16 cellular contexts compared by ENCODE assay signal in genomic region chr18:58990720-58991119, GRCh38.
DNase-seq lines count a peak whose midpoint lies in the region; ATAC-seq, FAIRE-seq and TF ChIP-seq lines count a peak whose summit lies in the region.
"Had no signal": no experiment of that assay in that cellular context is flagged by ENCODE, and none has a peak within 500 bp of the region (broad histone marks: within the 10 kb centered on the region; RNA-seq: fewer than 3 reads in every experiment).

No MANE protein-coding gene starts in this region.

- POLR2A ChIA-PET in Panc1 (lab: Charles Lee), result no interaction called here

- H3K9me3 ChIP-seq in Panc1 (ENCODE audit: control insufficient read depth, insufficient read depth, low read depth, low read length) (no peaks in the 10 kb centered on the region), skeletal muscle tissue (ENCODE audit: control insufficient read depth in 3 of 3, low read length in 3 of 3) (no peaks in the 10 kb centered on the region)

- ATAC-seq in Panc1, result no peak
- no peak for ATAC-seq in GM19023 (IDR thresholded peaks at IDR 0.05; ENCODE audit: unreplicated experiment)
- ATAC-seq in GM21381 (IDR thresholded peaks at IDR 0.05; ENCODE audit: unreplicated experiment), result no peak
- ATAC-seq: effector memory CD8-positive, alpha-beta T cell had no signal

- no peak for TF ChIP-seq CTCF in Panc1 (IDR thresholded peaks at IDR 0.05)

- no peak for TF ChIP-seq POLR2A in GM12891 (IDR thresholded peaks at IDR 0.05; ENCODE audit: low read depth, low read length)

- no peak for DNase-seq in GM12891 (ENCODE audit: insufficient read length, low spot score)
- DNase-seq in Panc1 (ENCODE audit: low read depth, low spot score), result no peak
- no peak for DNase-seq in epithelial cell of prostate (ENCODE audit: low read depth, low spot score)
- no peak for DNase-seq in iPS-NIHi7 (ENCODE audit: extremely low spot score)
- DNase-seq in activated naive CD4-positive, alpha-beta T cell (lab: John Stamatoyannopoulos, UW), result no peak
- DNase-seq: activated naive CD4-positive, alpha-beta T cell treated with Interleukin-2 at 50 U/mL for 16 hours; DMS153; effector memory CD8-positive, alpha-beta T cell; NCI-H1694 treated with DMSO at 0.1 percent for 48 hours; WERI-Rb-1 had no signal

- peak overlapping the region; percentile 42 to 60 (median 60) for H3K9ac ChIP-seq in skeletal muscle tissue (ENCODE audit: low read depth in 1 of 3, low read length in 3 of 3)
- H3K9ac ChIP-seq: neural progenitor cell had no signal

- no peak overlapping the region for H3K4me3 ChIP-seq in Panc1 (ENCODE audit: low read depth in 2 of 2, low read length in 2 of 2)
- H3K4me3 ChIP-seq in skeletal muscle tissue (ENCODE audit: low read length in 3 of 3), result peak overlapping the region in 1 of 3 donors; percentile 29
- H3K4me3 ChIP-seq: neural progenitor cell had no signal

- FAIRE-seq in GM12891 (lab: Jason Lieb, UNC), result peak; percentile 33
- FAIRE-seq: frontal cortex, H54 had no signal

- in situ Hi-C loops in Panc1 (cut with HindIII; ENCODE audit: low pct_unique_long_range_greater_than_20kb, low sequenced_read_pairs), result no loop called here

- H3K4me1 ChIP-seq in Panc1 (ENCODE audit: control insufficient read depth, insufficient read depth, low read length), result no peaks in the 10 kb centered on the region
- peaks cover 29 to 53% (median 30%) of the 10 kb centered on the region in 3 donors for H3K4me1 ChIP-seq in skeletal muscle tissue (ENCODE audit: control insufficient read depth in 3 of 3, insufficient read depth in 3 of 3, low read length in 3 of 3)
- H3K4me1 ChIP-seq: neural progenitor cell had no signal

- intact Hi-C loops in Panc1 (cut with micrococcal nuclease; ENCODE audit: unreplicated experiment), result no loop called here

- CTCF ChIA-PET in Panc1 (lab: Charles Lee), result no interaction called here

- H3K36me3 ChIP-seq in Panc1 (ENCODE audit: control insufficient read depth, insufficient read depth, low read length), result no peaks in the 10 kb centered on the region
- no peaks in the 10 kb centered on the region for H3K36me3 ChIP-seq in skeletal muscle tissue (ENCODE audit: control insufficient read depth in 3 of 3, insufficient read depth in 3 of 3, low read length in 3 of 3)
- H3K36me3 ChIP-seq: neural progenitor cell had no signal

- BruUV-seq in Panc1 (replicated peaks; lab: Mats Ljungman, UMichigan), result no TSS peak

- 0 out of 2 replicates have a peak overlapping the region, but pooled peaks have one; percentile 17 for H3K27ac ChIP-seq in Panc1 (ENCODE audit: low read length)
- peak overlapping the region; percentile 18 for H3K27ac ChIP-seq in epithelial cell of prostate
- peak overlapping the region; percentile 94 for H3K27ac ChIP-seq in skeletal muscle tissue (ENCODE audit: low read depth, low read length)
- H3K27ac ChIP-seq: neural progenitor cell, WERI-Rb-1 had no signal

- H3K27me3 ChIP-seq in Panc1 (ENCODE audit: control insufficient read depth, insufficient read depth, low read length) (no peaks in the 10 kb centered on the region), skeletal muscle tissue (ENCODE audit: control insufficient read depth in 3 of 3, insufficient read depth in 3 of 3, low read length in 3 of 3) (no peaks in the 10 kb centered on the region)
- H3K27me3 ChIP-seq: neural progenitor cell had no signal

TF ChIP-seq in GM12891, 5 proteins besides CTCF, POLR2A, EP300 and RAD21:
- no peak for TF ChIP-seq TAF1 (IDR thresholded peaks at IDR 0.05; ENCODE audit: low read depth, low read length)
- no peak for TF ChIP-seq SPI1 (IDR thresholded peaks at IDR 0.05; ENCODE audit: low read depth, low read length)
- TF ChIP-seq POLR2AphosphoS5 (IDR thresholded peaks at IDR 0.05; ENCODE audit: low read depth, low read length), result no peak
- no peak for TF ChIP-seq PAX5 (IDR thresholded peaks at IDR 0.05; ENCODE audit: insufficient read depth, low read length, severe bottlenecking)
- TF ChIP-seq POU2F2 (IDR thresholded peaks at IDR 0.05; ENCODE audit: low read depth, low read length), result 0 out of 2 replicates have a peak, but pooled peaks have one; percentile 22

Comparison
In these comparisons a context has a peak if more than half of its experiments do, and no peak if none do; other contexts are left out.
1. H3K27ac ChIP-seq: peak in every context shown above with its lines; median percentile 94 in skeletal muscle tissue; 18 in epithelial cell of prostate; 17 in Panc1.